In the genomic region with DNA sequence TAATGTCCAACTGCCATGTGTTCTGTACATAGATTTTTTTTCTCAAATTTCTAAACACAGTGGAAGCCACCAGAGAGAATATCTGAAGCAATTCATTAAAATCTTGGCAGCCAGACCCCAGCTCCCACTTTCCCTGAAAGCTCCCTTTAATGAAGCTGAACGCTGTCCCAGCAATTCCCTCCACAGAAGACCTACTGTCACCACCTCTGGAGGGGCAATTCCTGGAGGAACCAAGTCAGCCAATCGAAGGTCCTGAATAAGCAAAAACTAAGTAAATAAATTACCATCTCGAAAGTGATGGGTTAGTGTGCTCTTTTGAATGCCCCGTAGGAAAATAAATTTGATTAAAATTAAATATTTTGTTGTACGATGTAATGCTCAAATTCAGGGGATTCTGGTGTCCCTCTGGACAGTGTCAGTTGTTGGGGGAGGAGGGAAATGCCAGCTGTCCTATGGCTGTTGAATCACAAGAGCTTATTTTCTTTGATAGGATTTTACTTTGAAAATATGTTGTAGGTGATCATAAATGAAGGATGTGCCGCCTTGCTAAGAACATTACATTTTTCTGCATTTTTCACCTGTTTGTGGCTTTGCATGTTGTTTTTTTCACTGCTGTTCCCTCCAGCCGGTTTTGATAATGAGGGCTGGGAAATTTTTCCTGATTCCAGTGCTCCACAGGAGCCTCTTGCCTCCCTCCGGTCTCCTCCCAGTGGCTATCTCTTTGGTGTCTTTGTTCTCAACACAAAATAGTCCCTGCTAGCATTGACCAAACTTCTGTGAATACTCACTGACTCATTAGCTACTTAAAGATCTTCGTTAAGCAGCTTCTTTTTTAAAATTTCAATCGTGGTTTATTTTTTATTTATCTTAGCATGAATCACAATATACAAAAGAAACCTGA, we compare ENCODE assay signal across 9 cellular contexts. TPM values are rescaled to one million over a fixed set of nuclear protein-coding genes. Genes with fewer than 3 reads are reported as not detected.
A peak's percentile ranks its signal among the peaks of the same experiment; 100 is the strongest.
DNase-seq lines count a peak whose midpoint lies in the region; ATAC-seq, FAIRE-seq and TF ChIP-seq lines count a peak whose summit lies in the region.
"Had no signal": no experiment of that assay in that cellular context is flagged by ENCODE, and none has a peak within 500 bp of the region (broad histone marks: within the 10 kb centered on the region; RNA-seq: fewer than 3 reads in every experiment).

No MANE protein-coding gene starts in this region.

- no peak overlapping the region for H3K27ac Mint-ChIP-seq in T-helper 17 cell

- no peaks in the 10 kb centered on the region for H3K36me3 ChIP-seq in stomach

- H3K4me3 Mint-ChIP-seq in T-helper 17 cell, result no peak overlapping the region

- H3K4me1 ChIP-seq in stomach, result peaks cover 0 to 26% (median 13%) of the 10 kb centered on the region in 4 donors

- TF ChIP-seq POLR2A in H54 (IDR thresholded peaks at IDR 0.05; ENCODE audit: low read depth, low read length) (no peak), stomach (IDR thresholded peaks at IDR 0.05) (no peak)

- TF ChIP-seq EP300 in stomach (IDR thresholded peaks at IDR 0.05), result no peak

- H3K36me3 Mint-ChIP-seq in T-helper 17 cell (ENCODE audit: low read depth), result no peaks in the 10 kb centered on the region

- no peaks in the 10 kb centered on the region for H3K27me3 Mint-ChIP-seq in T-helper 17 cell

- no peak for ATAC-seq in HG02981 (IDR thresholded peaks at IDR 0.05; ENCODE audit: unreplicated experiment)
- no peak for ATAC-seq in omental fat pad (ENCODE audit: low FRiP score)
- no peak for ATAC-seq in T-helper 17 cell

- H3K4me1 Mint-ChIP-seq in T-helper 17 cell, result peaks cover 24% of the 10 kb centered on the region

- no peaks in the 10 kb centered on the region for H3K9me3 ChIP-seq in stomach
- no peaks in the 10 kb centered on the region for H3K9me3 ChIP-seq in T-helper 17 cell (ENCODE audit: control insufficient read depth, low read length, poor library complexity, severe bottlenecking)

- peak; percentile 52 for FAIRE-seq in H54 (lab: Jason Lieb, UNC)
- FAIRE-seq: colon had no signal

- WGBS in stomach, 5 donors, result 59 to 66% (median 65%) methylated on average over 10 of the region's 10 CpGs

- intact Hi-C loops in stomach (cut with DNase I; ENCODE audit: low total_unique reads), result no loop called here

- DNase-seq in H54 (ENCODE audit: insufficient read length, low spot score) (no peak), RPMI7951 (ENCODE audit: low read depth) (peak; percentile 83), glomerular visceral epithelial cell (ENCODE audit: extremely low spot score) (peak; percentile 32), stomach (no peak), omental fat pad (ENCODE audit: low spot score) (no peak), T-helper 17 cell (no peak)
- DNase-seq: SW 1271 had no signal

- TF ChIP-seq CTCF in stomach (IDR thresholded peaks at IDR 0.05) (no peak), omental fat pad (IDR thresholded peaks at IDR 0.05) (no peak)

- H3K4me3 ChIP-seq in stomach, result peak overlapping the region in 1 of 4 donors; percentile 10

- H3K27ac ChIP-seq in stomach, result peak overlapping the region in 3 of 5 donors; percentile 22 to 57 (median 25)

- no peaks in the 10 kb centered on the region for H3K27me3 ChIP-seq in stomach

RNA-seq across cellular contexts. Expression of a gene that starts 9.3 kb away (rescaled TPM):
- total RNA-seq in RPMI7951 (2014; rRNA removed; shearing (Covaris generic)), result 4.3 and 7.4 TPM in 2 replicates
- total RNA-seq in stomach (10 to 100 TPM in 4 of 5 donors, 1 to 10 TPM in 1; 3.5 to 52.1 (median 35.3) TPM), omental fat pad (10 to 100 TPM; 20.8 to 29.1 (median 24.4) TPM), T-helper 17 cell (10 to 100 TPM; 22.0 to 28.9 TPM)
- 10 to 100 TPM in 1 of 3 donors, 1 to 10 TPM in 2; 7.7 to 13.2 (median 8.1) TPM for polyA plus RNA-seq in stomach

Comparison
In these comparisons a context has a peak if more than half of its experiments do, and no peak if none do; other contexts are left out.
1. DNase-seq: peak in RPMI7951 (single experiment) and glomerular visceral epithelial cell (single experiment); none in H54 (single experiment), stomach (single experiment), omental fat pad (single experiment) and T-helper 17 cell (0 of 3).